29 cellular contexts compared by ENCODE assay signal in genomic region chr6:166559662-166560061, GRCh38.
"Had no signal": no experiment of that assay in that cellular context is flagged by ENCODE, and none has a peak within 500 bp of the region (broad histone marks: within the 10 kb centered on the region; RNA-seq: fewer than 3 reads in every experiment).

No MANE protein-coding gene starts in this region.

- H3K36me3 ChIP-seq: cardiac muscle cell, MG63, Peyer's patch had no signal

- H3K27ac ChIP-seq: cardiac muscle cell, Peyer's patch had no signal

- H3K4me3 ChIP-seq: cardiac muscle cell, MG63, Peyer's patch had no signal

- H3K27me3 ChIP-seq: cardiac muscle cell, MG63, Peyer's patch had no signal

- DNase-seq: activated CD4-positive, alpha-beta T cell treated with anti-CD3 and anti-CD28 coated beads, Interleukin-2, amount 10 ng/mL, durations not matched to agents 24 days and 14 days; activated CD4-positive, alpha-beta T cell treated with anti-CD3 and anti-CD28 coated beads, Interleukin-2, amount 50 U/mL, for 4 hours; activated CD8-positive, alpha-beta T cell treated with anti-CD3 and anti-CD28 coated beads for 36 hours; activated effector memory CD4-positive, alpha-beta T cell treated with anti-CD3 and anti-CD28 coated beads, Interleukin-2, amount 50 U/mL, for 16 hours; activated naive CD4-positive, alpha-beta T cell; activated naive CD4-positive, alpha-beta T cell treated with anti-CD3 and anti-CD28 coated beads, Interleukin-2, amount 50 U/mL, for 16 hours; activated naive CD8-positive, alpha-beta T cell treated with anti-CD3 and anti-CD28 coated beads for 36 hours; activated T-cell treated with anti-CD3 and anti-CD28 coated beads, Interleukin-2, amount 50 U/mL, for 1 hour; activated T-cell treated with anti-CD3 and anti-CD28 coated beads, Interleukin-2, amount 50 U/mL, for 72 hours; amniotic stem cell; aorta; Karpas-422; MG63; NCI-H1048; NCI-H1105 treated with DMSO at 0.1 percent for 48 hours; NCI-H1436; NCI-H1694; NCI-H1930; NCI-H2081 treated with DMSO at 0.1 percent for 48 hours; NCI-H226; NCI-H446 treated with DMSO at 0.1 percent for 48 hours; NCI-H524 treated with DMSO at 0.1 percent for 48 hours; NK-92 treated with Interleukin-12 subunit alpha and Interleukin-12 subunit beta, amount 100 ng/mL, for 24 hours; PC-3; Peyer's patch; RPMI8226; SHP77 treated with DMSO at 0.1 percent for 48 hours had no signal

- H3K4me1 ChIP-seq: Peyer's patch had no signal

- H3K9me3 ChIP-seq: MG63, Peyer's patch had no signal

- ATAC-seq: activated CD8-positive, alpha-beta T cell treated with anti-CD3 and anti-CD28 coated beads for 36 hours; activated T-cell treated with anti-CD3 and anti-CD28 coated beads, Interleukin-2, amount 50 U/mL, for 72 hours; activated T-helper 17 cell treated with anti-CD3 and anti-CD28 coated beads, Interleukin-2, amount 50 U/mL, for 72 hours; PC-3 had no signal
